In genomic region chr17:75876938-75877751, GRCh38 we compare ENCODE assay signal across 8 cellular contexts.
DNase-seq lines count a peak whose midpoint lies in the region; TF ChIP-seq lines count a peak whose summit lies in the region.

No MANE protein-coding gene starts in this region.

- peak; percentile 76 for DNase-seq in DMS 273 (lab: John Stamatoyannopoulos, UW; ENCODE audit: unreplicated experiment)
- peak; percentile 71 for DNase-seq in activated T-cell treated with anti-CD3 and anti-CD28 coated beads, Interleukin-2, amount 50 U/mL, for 24 hours
- DNase-seq in fibroblast of mammary gland (ENCODE audit: low read depth): peak; percentile 97
- DNase-seq in tibial artery: peak; percentile 98 to 99
- DNase-seq in NCI-H1436 (lab: John Stamatoyannopoulos, UW): no peak
- no peak for DNase-seq in NOMO-1 treated with DMSO at 0.1 percent for 48 hours (lab: John Stamatoyannopoulos, UW; ENCODE audit: unreplicated experiment)

- peak; percentile 46; the same call in 1 of the 2 replicates for TF ChIP-seq RAD21 in Ishikawa (IDR thresholded peaks at IDR 0.05; ENCODE audit: low read depth)

- peaks cover 3% of the 10 kb centered on the region for H3K27me3 Mint-ChIP-seq in activated T-cell treated with anti-CD3 and anti-CD28 coated beads, Interleukin-2, amount 50 U/mL, for 24 hours

- H3K4me3 ChIP-seq in fibroblast of mammary gland (ENCODE audit: control insufficient read depth, low read depth, low read length) (peak overlapping the region; percentile 61), muscle layer of duodenum (ENCODE audit: low read depth in 1 of 2, low read length in 2 of 2) (peak overlapping the region; percentile 77 to 90), tibial artery (peak overlapping the region; percentile 64 to 79)

- peaks cover 20 to 53% of the 10 kb centered on the region in 2 donors for H3K4me1 ChIP-seq in muscle layer of duodenum (ENCODE audit: control insufficient read depth in 1 of 2, insufficient read depth in 2 of 2, low read length in 2 of 2)
- peaks cover 17 to 56% (median 51%) of the 10 kb centered on the region in 4 donors for H3K4me1 ChIP-seq in tibial artery

- H3K27ac Mint-ChIP-seq in activated T-cell treated with anti-CD3 and anti-CD28 coated beads, Interleukin-2, amount 50 U/mL, for 24 hours: peak overlapping the region; percentile 88

- peaks cover 25% of the 10 kb centered on the region for H3K36me3 Mint-ChIP-seq in activated T-cell treated with anti-CD3 and anti-CD28 coated beads, Interleukin-2, amount 50 U/mL, for 24 hours (ENCODE audit: low read depth)

- H3K9me3 Mint-ChIP-seq in activated T-cell treated with anti-CD3 and anti-CD28 coated beads, Interleukin-2, amount 50 U/mL, for 24 hours: no peaks in the 10 kb centered on the region

- H3K27ac ChIP-seq in muscle layer of duodenum (ENCODE audit: low read length) (peak overlapping the region; percentile 96), tibial artery (peak overlapping the region; percentile 87 to 97)

- H3K9me3 ChIP-seq in muscle layer of duodenum (ENCODE audit: control insufficient read depth in 1 of 2, low read length in 2 of 2): no peaks in the 10 kb centered on the region
- no peaks in the 10 kb centered on the region for H3K9me3 ChIP-seq in tibial artery

- TF ChIP-seq CTCF in fibroblast of mammary gland (conservative IDR thresholded peaks at IDR 0.05; ENCODE audit: control insufficient read depth, insufficient read depth, low read depth, low read length): no peak
- TF ChIP-seq CTCF in tibial artery (IDR thresholded peaks at IDR 0.05): no peak

- intact Hi-C loops in tibial artery (cut with DNase I; ENCODE audit: low total_unique reads): no loop called here

- peaks cover 14 to 26% of the 10 kb centered on the region in 2 donors for H3K36me3 ChIP-seq in muscle layer of duodenum (ENCODE audit: control insufficient read depth in 1 of 2, insufficient read depth in 2 of 2, low read length in 2 of 2)
- peaks cover 9 to 25% (median 21%) of the 10 kb centered on the region in 3 donors for H3K36me3 ChIP-seq in tibial artery

- H3K27me3 ChIP-seq in muscle layer of duodenum (ENCODE audit: low read depth, low read length) (no peaks in the 10 kb centered on the region), tibial artery (no peaks in the 10 kb centered on the region)

- TF ChIP-seq EP300 in Ishikawa (IDR thresholded peaks at IDR 0.05; ENCODE audit: borderline replicate concordance): peak; percentile 58; the same call in 1 of the 2 replicates

- H3K4me3 Mint-ChIP-seq in activated T-cell treated with anti-CD3 and anti-CD28 coated beads, Interleukin-2, amount 50 U/mL, for 24 hours: peak overlapping the region; percentile 84

- peaks cover 50% of the 10 kb centered on the region for H3K4me1 Mint-ChIP-seq in activated T-cell treated with anti-CD3 and anti-CD28 coated beads, Interleukin-2, amount 50 U/mL, for 24 hours (ENCODE audit: low read depth)

TF ChIP-seq in Ishikawa, 13 proteins besides CTCF, POLR2A, EP300 and RAD21:
- TF ChIP-seq TAF1 (IDR thresholded peaks at IDR 0.05; ENCODE audit: low read depth): 0 out of 2 replicates have a peak, but pooled peaks have one; percentile 2
- peak; percentile 83 for TF ChIP-seq ZBTB7A (IDR thresholded peaks at IDR 0.05; ENCODE audit: low read depth)
- TF ChIP-seq NFIC (IDR thresholded peaks at IDR 0.05): peak; percentile 92
- TF ChIP-seq CEBPB (IDR thresholded peaks at IDR 0.05): no peak
- TF ChIP-seq TEAD4 (IDR thresholded peaks at IDR 0.05): peak; percentile 62
- no peak for TF ChIP-seq CREB1 (IDR thresholded peaks at IDR 0.05; ENCODE audit: low read depth)
- peak; percentile 77 for TF ChIP-seq EGR1 (IDR thresholded peaks at IDR 0.05)
- no peak for TF ChIP-seq YY1 (IDR thresholded peaks at IDR 0.05; ENCODE audit: low read depth)
- TF ChIP-seq, protein P1, sequence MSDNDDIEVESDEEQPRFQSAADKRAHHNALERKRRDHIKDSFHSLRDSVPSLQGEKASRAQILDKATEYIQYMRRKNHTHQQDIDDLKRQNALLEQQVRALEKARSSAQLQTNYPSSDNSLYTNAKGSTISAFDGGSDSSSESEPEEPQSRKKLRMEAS (IDR thresholded peaks at IDR 0.05): no peak
- peak; percentile 76 for TF ChIP-seq TCF12 (IDR thresholded peaks at IDR 0.05; ENCODE audit: low read depth)
- TF ChIP-seq FOXM1 (IDR thresholded peaks at IDR 0.05; ENCODE audit: borderline replicate concordance, low read depth): no peak
- 0 out of 2 replicates have a peak, but pooled peaks have one; percentile 15 for TF ChIP-seq USF1 (IDR thresholded peaks at IDR 0.05)
- TF ChIP-seq, protein P2, sequence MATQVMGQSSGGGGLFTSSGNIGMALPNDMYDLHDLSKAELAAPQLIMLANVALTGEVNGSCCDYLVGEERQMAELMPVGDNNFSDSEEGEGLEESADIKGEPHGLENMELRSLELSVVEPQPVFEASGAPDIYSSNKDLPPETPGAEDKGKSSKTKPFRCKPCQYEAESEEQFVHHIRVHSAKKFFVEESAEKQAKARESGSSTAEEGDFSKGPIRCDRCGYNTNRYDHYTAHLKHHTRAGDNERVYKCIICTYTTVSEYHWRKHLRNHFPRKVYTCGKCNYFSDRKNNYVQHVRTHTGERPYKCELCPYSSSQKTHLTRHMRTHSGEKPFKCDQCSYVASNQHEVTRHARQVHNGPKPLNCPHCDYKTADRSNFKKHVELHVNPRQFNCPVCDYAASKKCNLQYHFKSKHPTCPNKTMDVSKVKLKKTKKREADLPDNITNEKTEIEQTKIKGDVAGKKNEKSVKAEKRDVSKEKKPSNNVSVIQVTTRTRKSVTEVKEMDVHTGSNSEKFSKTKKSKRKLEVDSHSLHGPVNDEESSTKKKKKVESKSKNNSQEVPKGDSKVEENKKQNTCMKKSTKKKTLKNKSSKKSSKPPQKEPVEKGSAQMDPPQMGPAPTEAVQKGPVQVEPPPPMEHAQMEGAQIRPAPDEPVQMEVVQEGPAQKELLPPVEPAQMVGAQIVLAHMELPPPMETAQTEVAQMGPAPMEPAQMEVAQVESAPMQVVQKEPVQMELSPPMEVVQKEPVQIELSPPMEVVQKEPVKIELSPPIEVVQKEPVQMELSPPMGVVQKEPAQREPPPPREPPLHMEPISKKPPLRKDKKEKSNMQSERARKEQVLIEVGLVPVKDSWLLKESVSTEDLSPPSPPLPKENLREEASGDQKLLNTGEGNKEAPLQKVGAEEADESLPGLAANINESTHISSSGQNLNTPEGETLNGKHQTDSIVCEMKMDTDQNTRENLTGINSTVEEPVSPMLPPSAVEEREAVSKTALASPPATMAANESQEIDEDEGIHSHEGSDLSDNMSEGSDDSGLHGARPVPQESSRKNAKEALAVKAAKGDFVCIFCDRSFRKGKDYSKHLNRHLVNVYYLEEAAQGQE (IDR thresholded peaks at IDR 0.05; ENCODE audit: low read depth): no peak

Comparison
In these comparisons a context has a peak if more than half of its experiments do, and no peak if none do; other contexts are left out.
1. DNase-seq: peak in DMS 273 (single experiment), activated T-cell treated with anti-CD3 and anti-CD28 coated beads, Interleukin-2, amount 50 U/mL, for 24 hours (single experiment), fibroblast of mammary gland (single experiment) and tibial artery (2 of 2); none in NCI-H1436 (single experiment) and NOMO-1 treated with DMSO at 0.1 percent for 48 hours (single experiment).
2. Peak in every context shown above with its lines, with median percentiles within 50 percentile points of each other: H3K4me3 ChIP-seq.